In genomic region chr7:44847920-44848634, GRCh38 we compare ENCODE assay signal across 1 cellular context.
TF ChIP-seq lines count a peak whose summit lies in the region.

H2AZ2 (minus strand) TSS chr7:44848087; CDS start chr7:44847971, 116 bp downstream.

TF ChIP-seq in K562, 482 proteins besides CTCF, POLR2A, EP300 and RAD21 (continued from another document and continues in another):
- TF ChIP-seq ZHX1 (conservative IDR thresholded peaks at IDR 0.05; ENCODE audit: low read length) (no peak), PATZ1 (CRISPR knock-in tag; IDR thresholded peaks at IDR 0.05; ENCODE audit: borderline replicate concordance) (no peak), ZFP30 (CRISPR knock-in tag; IDR thresholded peaks at IDR 0.05; ENCODE audit: borderline replicate concordance) (no peak), TAF1 (IDR thresholded peaks at IDR 0.05; ENCODE audit: control insufficient read depth, extremely low read depth, insufficient read depth, low read length, severe bottlenecking) (peak; percentile 87), CEBPZ (IDR thresholded peaks at IDR 0.05; ENCODE audit: borderline replicate concordance, low read depth, low read length) (peak; percentile 99), E2F6 (IDR thresholded peaks at IDR 0.05; ENCODE audit: borderline replicate concordance in 1 of 2, extremely low read depth in 1 of 2, insufficient read depth in 1 of 2, insufficient read length in 1 of 2, low read depth in 1 of 2, low read length in 1 of 2, poor library complexity in 1 of 2, severe bottlenecking in 1 of 2) (peak; percentile 93 to 98), FOXO4 (CRISPR knock-in tag; IDR thresholded peaks at IDR 0.05) (no peak), SRF (CRISPR knock-in tag; IDR thresholded peaks at IDR 0.05) (peak in 1 of 2 experiments; percentile 82; a peak in 2 of 4 replicates), COPS2 (conservative IDR thresholded peaks at IDR 0.05) (no peak), FOXJ3 (CRISPR knock-in tag; IDR thresholded peaks at IDR 0.05) (no peak), STAG1 (CRISPR knock-in tag; IDR thresholded peaks at IDR 0.05; ENCODE audit: borderline replicate concordance) (no peak), RBM25 (IDR thresholded peaks at IDR 0.05; ENCODE audit: low read depth, low read length, severe bottlenecking) (peak; percentile 95), SP2 (IDR thresholded peaks at IDR 0.05; ENCODE audit: extremely low read depth, low read depth, low read length, poor library complexity, severe bottlenecking) (peak; percentile 96), ZNF75A (CRISPR knock-in tag; IDR thresholded peaks at IDR 0.05) (no peak), HDAC3 (IDR thresholded peaks at IDR 0.05; ENCODE audit: borderline replicate concordance, partially characterized antibody) (no peak), DMBX1 (CRISPR knock-in tag; IDR thresholded peaks at IDR 0.05; ENCODE audit: borderline replicate concordance) (no peak), CUX1 (CRISPR knock-in tag; IDR thresholded peaks at IDR 0.05) (no peak), ZNF431 (CRISPR knock-in tag; IDR thresholded peaks at IDR 0.05) (no peak), KAT7 (CRISPR knock-in tag; IDR thresholded peaks at IDR 0.05; ENCODE audit: borderline replicate concordance) (no peak), HCFC1 (IDR thresholded peaks at IDR 0.05; ENCODE audit: low read depth, low read length) (peak; percentile 50), ZNF584 (CRISPR knock-in tag; IDR thresholded peaks at IDR 0.05; ENCODE audit: low read depth) (0 out of 2 replicates have a peak, but pooled peaks have one; percentile 8), ZNF316 (IDR thresholded peaks at IDR 0.05) (no peak), ZBTB43 (CRISPR knock-in tag; IDR thresholded peaks at IDR 0.05) (no peak), SREBF2 (CRISPR knock-in tag; IDR thresholded peaks at IDR 0.05) (no peak), TAF9B (IDR thresholded peaks at IDR 0.05; ENCODE audit: partially characterized antibody) (peak; percentile 92), NFE2 (IDR thresholded peaks at IDR 0.05; ENCODE audit: low read depth) (no peak; the same call in 1 of the 2 replicates), FOXM1 (IDR thresholded peaks at IDR 0.05; ENCODE audit: low read depth) (peak; percentile 96), FOXM1 (CRISPR knock-in tag; IDR thresholded peaks at IDR 0.05; ENCODE audit: low read depth) (no peak), E2F1 (CRISPR knock-in tag; IDR thresholded peaks at IDR 0.05) (peak; percentile 99), EHMT2 (IDR thresholded peaks at IDR 0.05) (no peak), ZNF408 (CRISPR knock-in tag; IDR thresholded peaks at IDR 0.05; ENCODE audit: low read depth) (no peak), CHD2 (IDR thresholded peaks at IDR 0.05; ENCODE audit: low read depth, low read length) (peak; percentile 93), POLR2H (tag; IDR thresholded peaks at IDR 0.05; ENCODE audit: low read depth) (peak; percentile 96), BHLHE40 (IDR thresholded peaks at IDR 0.05; ENCODE audit: low read length) (0 out of 2 replicates have a peak, but pooled peaks have one; percentile 13), THAP7 (CRISPR knock-in tag; IDR thresholded peaks at IDR 0.05) (no peak)
